8 cellular contexts compared by ENCODE assay signal in genomic region chr19:1401889-1402217, GRCh38. TPM values are rescaled to one million over a fixed set of nuclear protein-coding genes. Genes with fewer than 3 reads are reported as not detected.
DNase-seq lines count a peak whose midpoint lies in the region; ATAC-seq and TF ChIP-seq lines count a peak whose summit lies in the region.
"Had no signal": no experiment of that assay in that cellular context is flagged by ENCODE, and none has a peak within 500 bp of the region (broad histone marks: within the 10 kb centered on the region; RNA-seq: fewer than 3 reads in every experiment).

No MANE protein-coding gene starts in this region.

- ATAC-seq in mucosa of descending colon = no peak

- H3K36me3 ChIP-seq in GM23248 (ENCODE audit: low read depth) (no peaks in the 10 kb centered on the region), SU-DHL-6 (ENCODE audit: low read length) (no peaks in the 10 kb centered on the region), skeletal muscle satellite cell (ENCODE audit: insufficient read depth, low read length) (no peaks in the 10 kb centered on the region), mucosa of descending colon (ENCODE audit: low read depth) (no peaks in the 10 kb centered on the region)

- H3K27me3 ChIP-seq in GM23248 (replicated peaks; ENCODE audit: insufficient read depth) (no peaks in the 10 kb centered on the region), SU-DHL-6 (ENCODE audit: low read length) (no peaks in the 10 kb centered on the region), skeletal muscle satellite cell (ENCODE audit: control insufficient read depth, insufficient read depth, low read length) (no peaks in the 10 kb centered on the region)

- TF ChIP-seq CTCF in SU-DHL-6 (IDR thresholded peaks at IDR 0.05; ENCODE audit: insufficient read depth, low read length, poor library complexity, severe bottlenecking) = no peak
- no peak for TF ChIP-seq CTCF in fibroblast of pulmonary artery (IDR thresholded peaks at IDR 0.05; ENCODE audit: low read length, missing control alignments)
- TF ChIP-seq CTCF in mucosa of descending colon (IDR thresholded peaks at IDR 0.05) = no peak

- H3F3A ChIP-seq in GM23248 (ENCODE audit: insufficient read depth) (no peaks in the 10 kb centered on the region), SU-DHL-6 (ENCODE audit: insufficient read depth) (0 out of 2 replicates have a peak, but pooled peaks cover 10% of the 10 kb centered on the region)

- H3K4me1 ChIP-seq in GM23248 (ENCODE audit: insufficient read depth) (0 out of 2 replicates have a peak, but pooled peaks cover 3% of the 10 kb centered on the region), skeletal muscle satellite cell (ENCODE audit: control insufficient read depth, insufficient read depth, low read length) (peaks cover 23% of the 10 kb centered on the region), mucosa of descending colon (ENCODE audit: low read depth) (peaks cover 15% of the 10 kb centered on the region)

- H3K4me3 ChIP-seq in GM23248 (peak overlapping the region; percentile 80), SU-DHL-6 (ENCODE audit: insufficient read depth, low read length, poor library complexity, severe bottlenecking) (peak overlapping the region; percentile 71), fibroblast of pulmonary artery (replicated peaks; ENCODE audit: low read depth, low read length) (peak overlapping the region; percentile 55), skeletal muscle satellite cell (ENCODE audit: low read length) (peak overlapping the region; percentile 80), mucosa of descending colon (no peak overlapping the region)

- intact Hi-C loops in mucosa of descending colon (cut with DNase I, micrococcal nuclease) = no loop called here

- H3K4me2 ChIP-seq in GM23248 (ENCODE audit: unreplicated experiment) (peak overlapping the region; percentile 87), SU-DHL-6 (ENCODE audit: low read depth, low read length, poor library complexity, severe bottlenecking) (peak overlapping the region; percentile 77), skeletal muscle satellite cell (ENCODE audit: low read length) (peak overlapping the region; percentile 93)

- in situ Hi-C loops in GM23248 (cut with MboI) = no loop called here

- peak overlapping the region; percentile 65 for H2AFZ ChIP-seq in GM23248
- H2AFZ ChIP-seq in SU-DHL-6 (ENCODE audit: low read depth, low read length, severe bottlenecking) = peak overlapping the region; percentile 94

- H4K20me1 ChIP-seq in GM23248 (ENCODE audit: insufficient read depth) (no peaks in the 10 kb centered on the region), SU-DHL-6 (ENCODE audit: low read depth, low read length) (no peaks in the 10 kb centered on the region)

- WGBS in GM23248 (ENCODE audit: low coverage in 1 of 2, low lambda C conversion rate in 2 of 2, missing lambda C conversion rate in 2 of 2), 2 experiments = 56 to 61% methylated on average over 11 of the region's 11 CpGs

- DNase-seq in GM23248 (no peak), fibroblast of pulmonary artery (ENCODE audit: low read depth) (no peak), COR-L47 (lab: John Stamatoyannopoulos, UW) (no peak), globus pallidus (ENCODE audit: low spot score) (no peak), mucosa of descending colon (no peak)
- DNase-seq: T1000 had no signal

- H3K79me2 ChIP-seq in GM23248 (ENCODE audit: insufficient read depth) (no peaks in the 10 kb centered on the region), SU-DHL-6 (ENCODE audit: insufficient read depth, low read length) (peaks cover 15% of the 10 kb centered on the region)

- H3K9me3 ChIP-seq in GM23248 (ENCODE audit: low read depth) (no peaks in the 10 kb centered on the region), SU-DHL-6 (ENCODE audit: insufficient read depth, low read length) (no peaks in the 10 kb centered on the region), skeletal muscle satellite cell (replicated peaks; ENCODE audit: low read length) (no peaks in the 10 kb centered on the region), mucosa of descending colon (no peaks in the 10 kb centered on the region)

- H3K9ac ChIP-seq in GM23248 (peak overlapping the region; percentile 61), SU-DHL-6 (ENCODE audit: low read length) (peak overlapping the region; percentile 92), skeletal muscle satellite cell (ENCODE audit: low read depth, low read length) (peak overlapping the region; percentile 78)

- H3K9me2 ChIP-seq in GM23248 (ENCODE audit: insufficient read depth) (no peaks in the 10 kb centered on the region), SU-DHL-6 (replicated peaks; ENCODE audit: insufficient read depth, low read length) (no peaks in the 10 kb centered on the region)

- H3K27ac ChIP-seq in GM23248 (no peak overlapping the region), SU-DHL-6 (ENCODE audit: low read depth, low read length) (no peak overlapping the region)

RNA-seq across cellular contexts. Expression of gene GAMT, which starts 0.5 kb away (rescaled TPM):
- total RNA-seq in GM23248 (2014; rRNA removed; shearing (Covaris generic)) = 39.8 and 43.7 TPM in 2 replicates
- 40.1 and 43.1 TPM in 2 replicates for polyA plus RNA-seq in GM23248 (2016; fragmentation: Nextera tagmentation; extraction: Ambion mirVana)
- total RNA-seq in skeletal muscle satellite cell (2012; rRNA removed) = 25.6 and 31.5 TPM in 2 replicates
- total RNA-seq in mucosa of descending colon = 1 to 10 TPM; 1.6 to 7.0 (median 2.1) TPM

RNA-seq across cellular contexts. Expression of gene DAZAP1, which starts 5.5 kb away (rescaled TPM):
- 56.6 and 59.4 TPM in 2 replicates for total RNA-seq in GM23248 (2014; rRNA removed; shearing (Covaris generic))
- polyA plus RNA-seq in GM23248 (2016; fragmentation: Nextera tagmentation; extraction: Ambion mirVana) = 11.0 and 12.8 TPM in 2 replicates
- 54.8 and 58.5 TPM in 2 replicates for total RNA-seq in skeletal muscle satellite cell (2012; rRNA removed)
- total RNA-seq in mucosa of descending colon = 100 to 1,000 TPM; 117 to 123 (median 119) TPM

RNA-seq across cellular contexts. Expression of gene NDUFS7, which starts 18.1 kb away (rescaled TPM):
- 64.1 and 67.1 TPM in 2 replicates for total RNA-seq in GM23248 (2014; rRNA removed; shearing (Covaris generic))
- polyA plus RNA-seq in GM23248 (2016; fragmentation: Nextera tagmentation; extraction: Ambion mirVana) = 173 and 177 TPM in 2 replicates
- 69.0 and 71.4 TPM in 2 replicates for total RNA-seq in skeletal muscle satellite cell (2012; rRNA removed)
- 100 to 1,000 TPM; 118 to 160 (median 148) TPM for total RNA-seq in mucosa of descending colon

RNA-seq across cellular contexts. Expression of gene RPS15, which starts 36.3 kb away (rescaled TPM):
- 1,256 and 1,289 TPM in 2 replicates for total RNA-seq in GM23248 (2014; rRNA removed; shearing (Covaris generic))
- 921 and 947 TPM in 2 replicates for polyA plus RNA-seq in GM23248 (2016; fragmentation: Nextera tagmentation; extraction: Ambion mirVana)
- 803 and 928 TPM in 2 replicates for total RNA-seq in skeletal muscle satellite cell (2012; rRNA removed)
- total RNA-seq in mucosa of descending colon = 100 to 1,000 TPM; 748 to 897 (median 892) TPM

RNA-seq across cellular contexts. Expression of gene APC2, which starts 48.1 kb away (rescaled TPM):
- 0.11 TPM in 1 of 2 replicates, not detected in the other for total RNA-seq in GM23248 (2014; rRNA removed; shearing (Covaris generic))
- polyA plus RNA-seq in GM23248 (2016; fragmentation: Nextera tagmentation; extraction: Ambion mirVana) = 0.10 and 0.11 TPM in 2 replicates
- under 0.01 and 0.51 TPM in 2 replicates for total RNA-seq in skeletal muscle satellite cell (2012; rRNA removed)
- total RNA-seq in mucosa of descending colon = 1 to 10 TPM in 1 of 3 donors, under 1 TPM in 2; 0.23 to 5.9 (median 0.24) TPM
